Comparison of ENCODE assay signal across 19 cellular contexts in genomic region chr4:186557486-186557885, GRCh38. TPM values are rescaled to one million over a fixed set of nuclear protein-coding genes. Genes with fewer than 3 reads are reported as not detected.
DNase-seq lines count a peak whose midpoint lies in the region; ATAC-seq, FAIRE-seq and TF ChIP-seq lines count a peak whose summit lies in the region.
"Had no signal": no experiment of that assay in that cellular context is flagged by ENCODE, and none has a peak within 500 bp of the region (broad histone marks: within the 10 kb centered on the region; RNA-seq: fewer than 3 reads in every experiment).

No MANE protein-coding gene starts in this region.

- H3K4me3 ChIP-seq in BJ (ENCODE audit: low read depth, low read length) (no peak overlapping the region), K562 (no peak overlapping the region), lower lobe of right lung (no peak overlapping the region)
- H3K4me3 ChIP-seq in CD4-positive, alpha-beta memory T cell (ENCODE audit: low read length in 2 of 2), result no peak overlapping the region
- H3K4me3 ChIP-seq: HAP-1, heart left ventricle, right atrium auricular region had no signal

- H3K4me2 ChIP-seq in K562 (ENCODE audit: insufficient read depth, low read length), result no peak overlapping the region

- TF ChIP-seq POLR2A in K562 (conservative IDR thresholded peaks at IDR 0.05), result no peak

- H3K9me3 Mint-ChIP-seq in CD4-positive, alpha-beta memory T cell, result peaks cover 0 to 4% (median 1%) of the 10 kb centered on the region in 8 donors

- FAIRE-seq in HTR-8/SVneo (lab: Jason Lieb, UNC) (no peak), K562 (lab: Jason Lieb, UNC) (no peak)

- no peaks in the 10 kb centered on the region for H3K36me3 ChIP-seq in BJ (ENCODE audit: control insufficient read depth, insufficient read depth, low read length)
- no peaks in the 10 kb centered on the region for H3K36me3 ChIP-seq in K562 (ENCODE audit: control insufficient read depth, insufficient read depth, low read length)
- no peaks in the 10 kb centered on the region for H3K36me3 ChIP-seq in lower lobe of right lung
- no peaks in the 10 kb centered on the region for H3K36me3 ChIP-seq in CD4-positive, alpha-beta memory T cell (ENCODE audit: insufficient read depth, low read length)
- H3K36me3 ChIP-seq: HAP-1, heart left ventricle, right atrium auricular region had no signal

- H2AFZ ChIP-seq in K562 (ENCODE audit: low read depth, low read length), result no peak overlapping the region

- H3K27ac Mint-ChIP-seq in CD4-positive, alpha-beta memory T cell, result no peak overlapping the region
- H3K27ac Mint-ChIP-seq: naive thymus-derived CD8-positive, alpha-beta T cell had no signal

- no peak overlapping the region for H3K9ac ChIP-seq in K562 (ENCODE audit: insufficient read depth in 1 of 2, low read depth in 2 of 2, low read length in 2 of 2)

- H3K27me3 ChIP-seq in BJ (ENCODE audit: control insufficient read depth, insufficient read depth, low read length) (peaks cover 4% of the 10 kb centered on the region), K562 (ENCODE audit: control insufficient read depth in 2 of 2, insufficient read depth in 2 of 2, low read length in 2 of 2) (peaks cover 5 to 19% of the 10 kb centered on the region in 2 experiments; a peak in 3 of 5 replicates), lower lobe of right lung (ENCODE audit: low read depth) (peaks cover 22% of the 10 kb centered on the region)
- H3K27me3 ChIP-seq in CD4-positive, alpha-beta memory T cell (ENCODE audit: insufficient read depth, low read length), result peaks cover 4% of the 10 kb centered on the region

- TF ChIP-seq EP300 in K562 (IDR thresholded peaks at IDR 0.05; ENCODE audit: low read length), result no peak

- CTCF ChIA-PET in BJ (lab: Yijun Ruan, JAX) (interaction anchor here (0.6 to 1.6 kb wide), 2 partner anchors 84 to 426 kb away, joined by 3 to 4 read pairs; no protein-coding TSS in a partner anchor), K562 (lab: Yijun Ruan, JAX; ENCODE audit: low intra/inter-chr PET ratio) (no interaction called here)
- CTCF ChIA-PET in CD4-positive, alpha-beta memory T cell (lab: Charles Lee; ENCODE audit: partially characterized antibody), result no interaction called here

- H3K4me1 ChIP-seq in K562 (replicated peaks in 1 of 2; ENCODE audit: control insufficient read depth in 2 of 2, insufficient read depth in 2 of 2, low read length in 2 of 2), result peaks cover 0 to 8% of the 10 kb centered on the region in 2 experiments; a peak in 1 of 5 replicates
- H3K4me1 ChIP-seq in lower lobe of right lung, result no peaks in the 10 kb centered on the region
- H3K4me1 ChIP-seq in CD4-positive, alpha-beta memory T cell (ENCODE audit: insufficient read depth, low read length), result no peaks in the 10 kb centered on the region
- H3K4me1 ChIP-seq: HAP-1 had no signal

- POLR2A ChIA-PET in BJ (lab: Charles Lee), result no interaction called here
- POLR2A ChIA-PET in K562 (lab: Yijun Ruan, JAX), result no interaction called here
- POLR2A ChIA-PET in CD4-positive, alpha-beta memory T cell (lab: Charles Lee; ENCODE audit: partially characterized antibody), result no interaction called here

- in situ Hi-C loops in K562 (cut with MboI), result no loop called here

- TF ChIP-seq RAD21 in K562 (CRISPR knock-in tag; conservative IDR thresholded peaks at IDR 0.05 in 1 of 2, IDR thresholded peaks at IDR 0.05 in 1 of 2), result no peak

- H3K9me1 ChIP-seq in K562 (ENCODE audit: control insufficient read depth, insufficient read depth, low read length), result no peaks in the 10 kb centered on the region

- BruUV-seq in K562 (replicated peaks; lab: Mats Ljungman, UMichigan), result no TSS peak

- H3K4me3 Mint-ChIP-seq in CD4-positive, alpha-beta memory T cell, result no peak overlapping the region
- H3K4me3 Mint-ChIP-seq: naive thymus-derived CD8-positive, alpha-beta T cell had no signal

- intact Hi-C loops in K562 (cut with micrococcal nuclease) (no loop called here), lower lobe of right lung (cut with DNase I) (no loop called here)
- intact Hi-C loops in CD4-positive, alpha-beta memory T cell (cut with micrococcal nuclease), result no loop called here

- H3K79me2 ChIP-seq in K562 (ENCODE audit: control insufficient read depth, insufficient read depth, low read length), result no peaks in the 10 kb centered on the region

- TF ChIP-seq CTCF in BJ (IDR thresholded peaks at IDR 0.05; ENCODE audit: insufficient read depth, low read depth, low read length), result no peak
- no peak for TF ChIP-seq CTCF in K562 (IDR thresholded peaks at IDR 0.05 in 2 of 3, conservative IDR thresholded peaks at IDR 0.05 in 1 of 3; ENCODE audit: insufficient read depth in 2 of 3, low read depth in 1 of 3, low read length in 3 of 3)
- no peak for TF ChIP-seq CTCF in lower lobe of right lung (IDR thresholded peaks at IDR 0.05)

- H3K27ac ChIP-seq in K562 (ENCODE audit: extremely low read depth, low read depth, low read length), result no peak overlapping the region
- H3K27ac ChIP-seq in lower lobe of right lung, result no peak overlapping the region
- no peak overlapping the region for H3K27ac ChIP-seq in CD4-positive, alpha-beta memory T cell (ENCODE audit: low read depth, low read length)
- H3K27ac ChIP-seq: heart left ventricle, right atrium auricular region had no signal

- ATAC-seq in K562 (0 out of 3 replicates have a peak, but pooled peaks have one; percentile 34), lower lobe of right lung (peak; percentile 49 to 65), HG03039 (IDR thresholded peaks at IDR 0.05; ENCODE audit: unreplicated experiment) (no peak)
- ATAC-seq: naive thymus-derived CD8-positive, alpha-beta T cell had no signal

- H3K27me3 Mint-ChIP-seq in CD4-positive, alpha-beta memory T cell, result peaks cover 6 to 12% of the 10 kb centered on the region in 2 donors

- H3K4me1 Mint-ChIP-seq in CD4-positive, alpha-beta memory T cell, result no peaks in the 10 kb centered on the region

- no peaks in the 10 kb centered on the region for H3K36me3 Mint-ChIP-seq in CD4-positive, alpha-beta memory T cell
- H3K36me3 Mint-ChIP-seq: naive thymus-derived CD8-positive, alpha-beta T cell had no signal

- DNase-seq in BJ (ENCODE audit: low read depth) (peak; percentile 17), HTR-8/SVneo (ENCODE audit: insufficient read length, low spot score) (peak; percentile 39), K562 (ENCODE audit: extremely low read depth in 1 of 4, low spot score in 3 of 4) (no peak), lower lobe of right lung (no peak), NCI-H2029 treated with DMSO at 0.1 percent for 48 hours (lab: John Stamatoyannopoulos, UW) (no peak), retina (no peak)
- no peak for DNase-seq in CD4-positive, alpha-beta memory T cell
- DNase-seq: activated CD4-positive, alpha-beta T cell treated with anti-CD3 and anti-CD28 coated beads, Interleukin-2, amount 50 U/mL, for 1 hour; anterior cingulate cortex; C1 segment of cervical spinal cord; GDM1; heart left ventricle; naive thymus-derived CD8-positive, alpha-beta T cell; NCI-H526; stimulated activated CD4-positive, alpha-beta T cell treated with anti-CD3 and anti-CD28 coated beads, Interleukin-4, amount 100 ng/mL, for 1 hour had no signal

- H3K9me3 ChIP-seq in K562 (replicated peaks; ENCODE audit: control insufficient read depth, insufficient read depth, low read depth, low read length), result no peaks in the 10 kb centered on the region
- H3K9me3 ChIP-seq in lower lobe of right lung, result no peaks in the 10 kb centered on the region
- no peaks in the 10 kb centered on the region for H3K9me3 ChIP-seq in CD4-positive, alpha-beta memory T cell (ENCODE audit: control insufficient read depth in 1 of 2, low read length in 2 of 2)
- H3K9me3 ChIP-seq: right atrium auricular region had no signal

- H4K20me1 ChIP-seq in K562 (replicated peaks; ENCODE audit: control insufficient read depth, insufficient read depth, low read length), result no peaks in the 10 kb centered on the region

- 0% methylated on average over 3 of the region's 3 CpGs for WGBS in K562 (ENCODE audit: insufficient coverage, low coverage, missing lambda C conversion rate)

TF ChIP-seq in K562, 482 proteins besides CTCF, POLR2A, EP300 and RAD21 (continues in another document):
- TF ChIP-seq MLLT1 (IDR thresholded peaks at IDR 0.05), result no peak
- no peak for TF ChIP-seq BACH1 (tag; IDR thresholded peaks at IDR 0.05)
- no peak for TF ChIP-seq RHOXF2B (CRISPR knock-in tag; conservative IDR thresholded peaks at IDR 0.05)

RNA-seq across cellular contexts. Expression of gene MTNR1A, which starts 2.1 kb away (rescaled TPM):
- 0.06 TPM in 1 of 2 replicates, not detected in the other for polyA plus RNA-seq in BJ (2011; rRNA removed)
- 0.57 TPM in 1 of 2 replicates, not detected in the other for polyA minus RNA-seq in BJ (2011; rRNA and poly(A)+ RNA removed)
- total RNA-seq in K562 (2011; cell fraction: chromatin; rRNA removed; ENCODE audit: low replicate concordance), result 0.23 TPM in 1 of 2 replicates, not detected in the other
- total RNA-seq in K562 (2011; cell fraction: nucleolus; rRNA removed), result 0.33 TPM in 1 of 2 replicates, not detected in the other
- 0.29 TPM in 1 of 2 replicates, not detected in the other for total RNA-seq in K562 (2011; cell fraction: nucleoplasm; rRNA removed)
- 0.12 TPM in 1 of 2 replicates, not detected in the other for total RNA-seq in K562 (2014; rRNA removed)
- not detected in 2 replicates for total RNA-seq in K562 (2014; rRNA removed; fragmentation: Illumina TruSeq; extraction: Trizol)
- 0.11 TPM in 1 of 2 replicates, not detected in the other for total RNA-seq in K562 (2015; rRNA removed; fragmentation: Illumina TruSeq; extraction: Trizol)
- total RNA-seq in K562 (2021), result not detected in 2 replicates
- polyA plus RNA-seq in K562 (2011; rRNA removed), result not detected in 2 replicates
- polyA plus RNA-seq in K562 (2011; cell fraction: cytosol; rRNA removed), result 0.12 TPM in 1 of 2 replicates, not detected in the other
- not detected in 2 replicates for polyA plus RNA-seq in K562 (2011; cell fraction: nucleus; rRNA removed)
- 0.05 and 0.29 TPM in 2 replicates for polyA plus RNA-seq in K562 (2012)
- polyA plus RNA-seq in K562 (2014; fragmentation: Illumina TruSeq; extraction: Trizol), result 0.09 and 0.12 TPM in 2 replicates
- under 1 TPM in 1 of 2 experiments, not detected in 1; 0.10 TPM for polyA plus RNA-seq in K562 (2014; fragmentation: Nextera tagmentation; extraction: Ambion mirVana)
- 0.12 TPM in 1 of 2 replicates, not detected in the other for polyA plus RNA-seq in K562 (2014; rRNA removed)
- polyA minus RNA-seq in K562 (2011; rRNA and poly(A)+ RNA removed), result not detected in 2 replicates
- not detected in 2 replicates for polyA minus RNA-seq in K562 (2011; cell fraction: cytosol; rRNA and poly(A)+ RNA removed)
- polyA minus RNA-seq in K562 (2011; cell fraction: nucleus; rRNA and poly(A)+ RNA removed), result not detected in 2 replicates
- total RNA-seq in lower lobe of right lung, result not detected
- not detected for total RNA-seq in CD4-positive, alpha-beta memory T cell
- not detected for polyA plus RNA-seq in CD4-positive, alpha-beta memory T cell
- total RNA-seq: heart left ventricle; naive thymus-derived CD8-positive, alpha-beta T cell; right atrium auricular region had no signal
- polyA plus RNA-seq: heart left ventricle; naive thymus-derived CD8-positive, alpha-beta T cell; urinary bladder had no signal

Comparison
In these comparisons a context has a peak if more than half of its experiments do, and no peak if none do; other contexts are left out.
1. DNase-seq: peak in BJ (single experiment) and HTR-8/SVneo (single experiment); none in K562 (0 of 4), lower lobe of right lung (single experiment), CD4-positive, alpha-beta memory T cell (0 of 5), NCI-H2029 treated with DMSO at 0.1 percent for 48 hours (single experiment) and retina (single experiment).